ENCODE assay signal across 29 cellular contexts in the genomic region with DNA sequence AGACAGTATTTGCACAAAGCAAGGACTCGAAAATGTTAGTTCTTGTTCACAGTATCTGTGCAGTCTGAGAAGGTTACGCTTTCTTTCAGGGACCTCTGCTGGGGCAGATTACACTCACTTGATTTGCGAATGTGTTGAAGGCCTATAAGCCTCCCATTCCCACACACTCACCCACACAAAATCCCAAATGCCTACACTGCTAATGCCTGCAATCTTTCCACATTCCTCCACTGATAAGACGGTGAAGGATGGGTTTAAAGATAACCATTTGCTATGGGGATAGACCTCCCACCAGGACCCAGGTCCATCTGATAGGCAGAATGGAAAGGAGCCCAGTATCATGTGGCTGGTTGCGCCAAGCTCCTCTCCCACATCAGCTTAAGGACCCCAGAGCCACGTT.
"Had no signal": no experiment of that assay in that cellular context is flagged by ENCODE, and none has a peak within 500 bp of the region (broad histone marks: within the 10 kb centered on the region; RNA-seq: fewer than 3 reads in every experiment).

No MANE protein-coding gene starts in this region.

- H3K27ac Mint-ChIP-seq: activated CD8-positive, alpha-beta T cell treated with anti-CD3 and anti-CD28 coated beads, Interleukin-2, amount 10 ng/mL, durations not matched to agents 7 days and 5 days; activated naive CD8-positive, alpha-beta T cell treated with anti-CD3 and anti-CD28 coated beads, Interleukin-2, amount 50 U/mL, for 24 hours; activated T-helper 1 cell treated with anti-CD3 and anti-CD28 coated beads, Interleukin-12 subunit alpha, Interleukin-12 subunit beta, Interleukin-2, Interleukin-4 antibody, amounts not matched to agents 30 ng/mL and 10 ng/mL and 1 ng/mL, durations not matched to agents 14 hours and 24 hours and 36 hours; mesothelial cell of epicardium; naive thymus-derived CD8-positive, alpha-beta T cell; stimulated activated naive CD8-positive, alpha-beta T cell treated with anti-CD3 and anti-CD28 coated beads, Interleukin-15, amount 100 ng/mL, for 72 hours; T-cell; T-helper 2 cell treated with Interferon-gamma antibody and Interleukin-4, amounts not matched to agents 5 μg/mL and 100 μg/mL, for 36 hours had no signal

- H3K9me3 Mint-ChIP-seq: mesothelial cell of epicardium had no signal

- H3K27me3 ChIP-seq: pancreas, right atrium auricular region, tibial nerve had no signal

- H3K36me3 ChIP-seq: lower lobe of right lung, pancreas, right atrium auricular region, tibial nerve, WERI-Rb-1 had no signal

- H3K4me3 Mint-ChIP-seq: activated CD8-positive, alpha-beta T cell treated with anti-CD3 and anti-CD28 coated beads, Interleukin-2, amount 10 ng/mL, durations not matched to agents 7 days and 5 days; activated naive CD8-positive, alpha-beta T cell treated with anti-CD3 and anti-CD28 coated beads, Interleukin-2, amount 50 U/mL, for 24 hours; activated T-helper 1 cell treated with anti-CD3 and anti-CD28 coated beads, Interleukin-12 subunit alpha, Interleukin-12 subunit beta, Interleukin-2, Interleukin-4 antibody, amounts not matched to agents 30 ng/mL and 10 ng/mL and 1 ng/mL, durations not matched to agents 14 hours and 24 hours and 36 hours; brain; mesothelial cell of epicardium; naive thymus-derived CD8-positive, alpha-beta T cell; stimulated activated naive CD8-positive, alpha-beta T cell treated with anti-CD3 and anti-CD28 coated beads, Interleukin-15, amount 100 ng/mL, for 72 hours; T-cell; T-helper 2 cell treated with Interferon-gamma antibody and Interleukin-4, amounts not matched to agents 5 μg/mL and 100 μg/mL, for 36 hours had no signal

- H3K9me3 ChIP-seq: lower lobe of right lung, pancreas, psoas muscle, tibial nerve had no signal

- H3K27ac ChIP-seq: lower lobe of right lung, pancreas, psoas muscle, right atrium auricular region, tibial nerve, WERI-Rb-1 had no signal

- H3K27me3 Mint-ChIP-seq: activated naive CD8-positive, alpha-beta T cell treated with anti-CD3 and anti-CD28 coated beads, Interleukin-2, amount 50 U/mL, for 24 hours; brain; stimulated activated naive CD8-positive, alpha-beta T cell treated with anti-CD3 and anti-CD28 coated beads, Interleukin-15, amount 100 ng/mL, for 72 hours had no signal

- H3K4me1 ChIP-seq: lower lobe of right lung, pancreas, psoas muscle, right atrium auricular region, tibial nerve had no signal

- H3K4me3 ChIP-seq: lower lobe of right lung, pancreas, psoas muscle, right atrium auricular region, tibial nerve had no signal

- DNase-seq: activated CD4-positive, alpha-beta T cell treated with anti-CD3 and anti-CD28 coated beads for 1 hour; activated CD4-positive, alpha-beta T cell treated with anti-CD3 and anti-CD28 coated beads, Interleukin-2, amount 50 U/mL, for 1 hour; activated CD8-positive, alpha-beta T cell treated with anti-CD3 and anti-CD28 coated beads, Interleukin-2, amount 10 ng/mL, durations not matched to agents 7 days and 5 days; activated gamma-delta T cell; activated naive CD4-positive, alpha-beta T cell treated with anti-CD3 and anti-CD28 coated beads, Interleukin-2, amount 50 U/mL, for 16 hours; activated naive CD8-positive, alpha-beta T cell treated with anti-CD3 and anti-CD28 coated beads, Interleukin-2, amount 50 U/mL, for 24 hours; anterior cingulate cortex; caudate nucleus; dermis blood vessel endothelial cell; effector CD8-positive, alpha-beta T cell; foreskin melanocyte; hippocampal formation; kidney; lower lobe of right lung; naive thymus-derived CD8-positive, alpha-beta T cell; pancreas; psoas muscle; stimulated activated CD4-positive, alpha-beta T cell treated with anti-CD3 and anti-CD28 coated beads, Interleukin-4, amount 100 ng/mL, for 24 hours; stimulated activated naive CD8-positive, alpha-beta T cell treated with anti-CD3 and anti-CD28 coated beads, Interleukin-15, amount 100 ng/mL, for 72 hours; T-cell; WERI-Rb-1 had no signal

- H3K4me1 Mint-ChIP-seq: activated naive CD8-positive, alpha-beta T cell treated with anti-CD3 and anti-CD28 coated beads, Interleukin-2, amount 50 U/mL, for 24 hours; stimulated activated naive CD8-positive, alpha-beta T cell treated with anti-CD3 and anti-CD28 coated beads, Interleukin-15, amount 100 ng/mL, for 72 hours; T-cell had no signal

- ATAC-seq: activated CD8-positive, alpha-beta T cell treated with anti-CD3 and anti-CD28 coated beads, Interleukin-2, amount 10 ng/mL, durations not matched to agents 7 days and 5 days; activated naive CD8-positive, alpha-beta T cell treated with anti-CD3 and anti-CD28 coated beads, Interleukin-2, amount 50 U/mL, for 24 hours; left lobe of liver; lower lobe of right lung; naive thymus-derived CD8-positive, alpha-beta T cell; pancreas; psoas muscle; SK-N-SH treated with all-trans-retinoic acid at 6 μM for 48 hours; stimulated activated naive CD8-positive, alpha-beta T cell treated with anti-CD3 and anti-CD28 coated beads, Interleukin-15, amount 100 ng/mL, for 72 hours; T-cell had no signal

- H3K36me3 Mint-ChIP-seq: brain; mesothelial cell of epicardium; naive thymus-derived CD8-positive, alpha-beta T cell; T-cell had no signal
